In genomic region chr2:221103930-221104329, GRCh38 we compare ENCODE assay signal across 16 cellular contexts.
DNase-seq lines count a peak whose midpoint lies in the region; ATAC-seq and TF ChIP-seq lines count a peak whose summit lies in the region.
"Had no signal": no experiment of that assay in that cellular context is flagged by ENCODE, and none has a peak within 500 bp of the region (broad histone marks: within the 10 kb centered on the region; RNA-seq: fewer than 3 reads in every experiment).

No MANE protein-coding gene starts in this region.

- no peak overlapping the region for H3K4me2 ChIP-seq in fibroblast of lung (ENCODE audit: extremely low read depth, insufficient read depth, low read length)

- H3K79me2 ChIP-seq in fibroblast of lung (ENCODE audit: control insufficient read depth, insufficient read depth, low read length) = no peaks in the 10 kb centered on the region

- no peaks in the 10 kb centered on the region for H4K20me1 ChIP-seq in fibroblast of lung (ENCODE audit: control insufficient read depth, extremely low read depth, insufficient read depth, low read length)

- ATAC-seq in lower lobe of right lung (peak; percentile 42 to 43), thoracic aorta (ENCODE audit: insufficient number of reproducible peaks, low FRiP score, low read depth) (no peak), GM18511 (IDR thresholded peaks at IDR 0.05; ENCODE audit: unreplicated experiment) (no peak)
- ATAC-seq: CD8-positive, alpha-beta T cell had no signal

- no peak overlapping the region for H3K9ac ChIP-seq in fibroblast of lung (ENCODE audit: insufficient read depth, low read length)

- H2AFZ ChIP-seq in fibroblast of lung (ENCODE audit: low read length) = peak overlapping the region; percentile 72

- no peaks in the 10 kb centered on the region for H3K27me3 ChIP-seq in fibroblast of lung (ENCODE audit: control insufficient read depth, insufficient read depth, low read length)
- no peaks in the 10 kb centered on the region for H3K27me3 ChIP-seq in lower lobe of right lung (ENCODE audit: low read depth)
- H3K27me3 ChIP-seq in thoracic aorta (replicated peaks; ENCODE audit: insufficient read depth) = no peaks in the 10 kb centered on the region

- H3K36me3 ChIP-seq in fibroblast of lung (ENCODE audit: control insufficient read depth, insufficient read depth, low read length) (no peaks in the 10 kb centered on the region), lower lobe of right lung (no peaks in the 10 kb centered on the region), thoracic aorta (no peaks in the 10 kb centered on the region)

- H3K4me3 ChIP-seq in fibroblast of lung (replicated peaks in 1 of 4; ENCODE audit: control extremely low read depth in 1 of 4, insufficient read depth in 1 of 4, low read depth in 3 of 4, low read length in 4 of 4) = no peak overlapping the region
- H3K4me3 ChIP-seq in lower lobe of right lung = no peak overlapping the region
- peak overlapping the region; percentile 56 for H3K4me3 ChIP-seq in thoracic aorta
- H3K4me3 ChIP-seq: SK-N-MC had no signal

- no peak overlapping the region for H3K27ac ChIP-seq in fibroblast of lung (ENCODE audit: insufficient read depth, low read length)
- no peak overlapping the region for H3K27ac ChIP-seq in lower lobe of right lung
- H3K27ac ChIP-seq in thoracic aorta = peak overlapping the region; percentile 30 to 42
- H3K27ac ChIP-seq: epithelial cell of prostate, HL-60, SK-N-MC had no signal

- H3K9me3 ChIP-seq in fibroblast of lung (ENCODE audit: control insufficient read depth, insufficient read depth, low read depth, low read length) (no peaks in the 10 kb centered on the region), lower lobe of right lung (no peaks in the 10 kb centered on the region), thoracic aorta (no peaks in the 10 kb centered on the region)

- intact Hi-C loops in lower lobe of right lung (cut with DNase I) = no loop called here

- DNase-seq in SHP77 treated with DMSO at 0.1 percent for 48 hours (lab: John Stamatoyannopoulos, UW) (peak; percentile 22), fibroblast of lung (ENCODE audit: low read depth in 2 of 2) (peak; percentile 14 to 22), lower lobe of right lung (no peak), thoracic aorta (ENCODE audit: low spot score) (no peak), GM20000 (ENCODE audit: low spot score) (no peak), COLO829 (ENCODE audit: low spot score) (no peak)
- DNase-seq in activated CD4-positive, alpha-beta T cell treated with anti-CD3 and anti-CD28 coated beads, Interleukin-2, amount 50 U/mL, for 1 hour = no peak
- DNase-seq: activated naive CD4-positive, alpha-beta T cell treated with anti-CD3 and anti-CD28 coated beads, Interleukin-2, amount 50 U/mL, for 16 hours; CD8-positive, alpha-beta T cell; NCI-H2081 treated with DMSO at 0.1 percent for 48 hours; stimulated activated CD4-positive, alpha-beta T cell treated with anti-CD3 and anti-CD28 coated beads, Interleukin-2, amount 100 ng/mL, for 48 hours; stimulated activated naive CD4-positive, alpha-beta T cell had no signal

- TF ChIP-seq CTCF in fibroblast of lung (conservative IDR thresholded peaks at IDR 0.05 in 1 of 2, IDR thresholded peaks at IDR 0.05 in 1 of 2; ENCODE audit: low read depth in 1 of 2, low read length in 2 of 2) (no peak), lower lobe of right lung (IDR thresholded peaks at IDR 0.05) (no peak), thoracic aorta (IDR thresholded peaks at IDR 0.05) (no peak), GM20000 (IDR thresholded peaks at IDR 0.05; ENCODE audit: extremely low read depth, missing control alignments) (no peak)

- H3K4me1 ChIP-seq in fibroblast of lung (ENCODE audit: control insufficient read depth, extremely low read depth, insufficient read depth, low read length) (peaks cover 3% of the 10 kb centered on the region), lower lobe of right lung (peaks cover 13% of the 10 kb centered on the region), thoracic aorta (ENCODE audit: control insufficient read depth in 1 of 2, low read depth in 2 of 2) (peaks cover 3 to 27% of the 10 kb centered on the region in 2 donors)

Comparison
In these comparisons a context has a peak if more than half of its experiments do, and no peak if none do; other contexts are left out.
1. DNase-seq: peak in SHP77 treated with DMSO at 0.1 percent for 48 hours (single experiment) and fibroblast of lung (2 of 2); none in lower lobe of right lung (single experiment), thoracic aorta (single experiment), GM20000 (single experiment), COLO829 (single experiment) and activated CD4-positive, alpha-beta T cell treated with anti-CD3 and anti-CD28 coated beads, Interleukin-2, amount 50 U/mL, for 1 hour (single experiment).
2. H3K27ac ChIP-seq: peak in thoracic aorta (2 of 2); none in fibroblast of lung (single experiment) and lower lobe of right lung (single experiment).
3. ATAC-seq: peak in lower lobe of right lung (2 of 2); none in thoracic aorta (single experiment) and GM18511 (single experiment).